ENCODE assay signal across 22 cellular contexts in genomic region chr7:148121426-148121825, GRCh38.
DNase-seq lines count a peak whose midpoint lies in the region; ATAC-seq and TF ChIP-seq lines count a peak whose summit lies in the region.
"Had no signal": no experiment of that assay in that cellular context is flagged by ENCODE, and none has a peak within 500 bp of the region (broad histone marks: within the 10 kb centered on the region; RNA-seq: fewer than 3 reads in every experiment).

No MANE protein-coding gene starts in this region.

- peak; percentile 60 for ATAC-seq in GM21619 (IDR thresholded peaks at IDR 0.05; ENCODE audit: unreplicated experiment)

- peaks cover 5% of the 10 kb centered on the region for H3K9me3 ChIP-seq in BLaER1
- H3K9me3 ChIP-seq in hepatocyte (ENCODE audit: low read depth): no peaks in the 10 kb centered on the region
- H3K9me3 ChIP-seq: HAP-1 had no signal

- H3K4me1 Mint-ChIP-seq in nephron: peaks cover 19% of the 10 kb centered on the region
- H3K4me1 Mint-ChIP-seq: CD4-positive, CD25-positive, alpha-beta regulatory T cell; IgD-negative memory B cell had no signal

- H3K36me3 ChIP-seq in BLaER1 (no peaks in the 10 kb centered on the region), hepatocyte (replicated peaks; ENCODE audit: insufficient read depth, low read depth) (no peaks in the 10 kb centered on the region)
- H3K36me3 ChIP-seq: HAP-1 had no signal

- H3K4me2 ChIP-seq in BLaER1 (peak overlapping the region; percentile 24; the same call in 1 of the 2 replicates), hepatocyte (no peak overlapping the region)
- H3K4me2 ChIP-seq: KMS-11 had no signal

- H3K9me2 ChIP-seq in hepatocyte (replicated peaks; ENCODE audit: insufficient read depth): no peaks in the 10 kb centered on the region

- H3K27ac ChIP-seq in BLaER1 (no peak overlapping the region), hepatocyte (peak overlapping the region; percentile 76), caudate nucleus (ENCODE audit: low read depth, low read length) (no peak overlapping the region)
- H3K27ac ChIP-seq: HL-60, KMS-11, RWPE1 had no signal

- H2AFZ ChIP-seq in hepatocyte: no peak overlapping the region

- DNase-seq in hepatocyte (ENCODE audit: low spot score) (no peak), DMS153 treated with DMSO at 0.1 percent for 48 hours (lab: John Stamatoyannopoulos, UW; ENCODE audit: unreplicated experiment) (no peak), caudate nucleus (lab: John Stamatoyannopoulos, UW) (no peak)
- DNase-seq in effector CD4-positive, alpha-beta T cell: no peak
- DNase-seq: CD4-positive, CD25-positive, alpha-beta regulatory T cell; DMS53; GOT3; HFFc6; MM.1S; NCI-H2029; NCI-H226; NCI-H510A; NCI-H69; SHP77 had no signal

- no peaks in the 10 kb centered on the region for H3K79me2 ChIP-seq in hepatocyte

- no peak overlapping the region for H3K9ac ChIP-seq in BLaER1
- H3K9ac ChIP-seq: KMS-11 had no signal

- H3K4me3 Mint-ChIP-seq in nephron: no peak overlapping the region
- H3K4me3 Mint-ChIP-seq: CD4-positive, CD25-positive, alpha-beta regulatory T cell; HFFc6; IgD-negative memory B cell had no signal

- H3K4me3 ChIP-seq in BLaER1 (no peak overlapping the region), hepatocyte (no peak overlapping the region)
- H3K4me3 ChIP-seq: HAP-1 had no signal

- no peaks in the 10 kb centered on the region for H3K9me3 Mint-ChIP-seq in nephron

- no peaks in the 10 kb centered on the region for H4K20me1 ChIP-seq in BLaER1
- H4K20me1 ChIP-seq in hepatocyte (ENCODE audit: insufficient read depth, poor library complexity, severe bottlenecking): no peaks in the 10 kb centered on the region

- H3K36me3 Mint-ChIP-seq in nephron (ENCODE audit: low read depth): no peaks in the 10 kb centered on the region
- H3K36me3 Mint-ChIP-seq: CD4-positive, CD25-positive, alpha-beta regulatory T cell had no signal

- 41% methylated on average over 4 of the region's 4 CpGs for WGBS in hepatocyte (ENCODE audit: low lambda C conversion rate, missing lambda C conversion rate)

- H3K27me3 ChIP-seq in BLaER1 (no peaks in the 10 kb centered on the region), hepatocyte (no peaks in the 10 kb centered on the region)

- H3K4me1 ChIP-seq in BLaER1: peaks cover 34% of the 10 kb centered on the region
- H3K4me1 ChIP-seq in hepatocyte (ENCODE audit: insufficient read depth): peaks cover 5% of the 10 kb centered on the region
- H3K4me1 ChIP-seq: HAP-1 had no signal

- H3K27ac Mint-ChIP-seq in nephron: peak overlapping the region; percentile 11 to 89 (median 20)
- H3K27ac Mint-ChIP-seq: CD4-positive, CD25-positive, alpha-beta regulatory T cell; HFFc6; IgD-negative memory B cell had no signal

- TF ChIP-seq CTCF in hepatocyte (IDR thresholded peaks at IDR 0.05; ENCODE audit: poor library complexity) (no peak), nephron (IDR thresholded peaks at IDR 0.05; ENCODE audit: unreplicated experiment in 3 of 3) (no peak)

- H3K27me3 Mint-ChIP-seq in nephron (ENCODE audit: low read depth): peaks cover 5% of the 10 kb centered on the region
